21 cellular contexts compared by ENCODE assay signal in genomic region chr9:124475868-124476690, GRCh38. TPM values are rescaled to one million over a fixed set of nuclear protein-coding genes. Genes with fewer than 3 reads are reported as not detected.
"Had no signal": no experiment of that assay in that cellular context is flagged by ENCODE, and none has a peak within 500 bp of the region (broad histone marks: within the 10 kb centered on the region; RNA-seq: fewer than 3 reads in every experiment).

No MANE protein-coding gene starts in this region.

- DNase-seq: activated CD4-positive, alpha-beta T cell treated with anti-CD3 and anti-CD28 coated beads for 1 hour; activated CD4-positive, alpha-beta T cell treated with anti-CD3 and anti-CD28 coated beads, Interleukin-2, amount 50 U/mL, for 1 hour; activated gamma-delta T cell treated with Interleukin-2 at 50 U/mL for 16 hours; activated T-cell treated with anti-CD3 and anti-CD28 coated beads, Interleukin-2, amount 50 U/mL, for 1 hour; aorta; dermis blood vessel endothelial cell; effector memory CD4-positive, alpha-beta T cell; foreskin melanocyte; kidney; naive thymus-derived CD8-positive, alpha-beta T cell; stimulated activated CD4-positive, alpha-beta T cell treated with anti-CD3 and anti-CD28 coated beads, Interleukin-4, amount 100 ng/mL, for 24 hours; stimulated activated naive CD4-positive, alpha-beta T cell treated with Interleukin-2 at 50 U/mL for 16 hours had no signal

- H3K4me3 ChIP-seq: lung, pancreas, psoas muscle, right atrium auricular region, thoracic aorta, upper lobe of left lung had no signal

- H3K4me1 ChIP-seq: pancreas, psoas muscle had no signal

- ATAC-seq: activated naive CD4-positive, alpha-beta T cell treated with anti-CD3 and anti-CD28 coated beads, Interleukin-2, amount 50 U/mL, for 72 hours; naive thymus-derived CD8-positive, alpha-beta T cell; pancreas; psoas muscle had no signal

- H3K9me3 ChIP-seq: pancreas, psoas muscle, right atrium auricular region, thoracic aorta, upper lobe of left lung had no signal

- H3K36me3 ChIP-seq: pancreas, right atrium auricular region, thoracic aorta, upper lobe of left lung had no signal

- H3K27ac ChIP-seq: pancreas, psoas muscle, right atrium auricular region, thoracic aorta, upper lobe of left lung had no signal

- FAIRE-seq: kidney, pancreas, TTC549 had no signal

RNA-seq across cellular contexts. Expression of gene ADGRD2, which starts 25.8 kb away (rescaled TPM):
- total RNA-seq: activated naive CD4-positive, alpha-beta T cell treated with anti-CD3 and anti-CD28 coated beads, Interleukin-2, amount 50 U/mL, for 72 hours; aorta; dermis blood vessel endothelial cell; kidney; lung; naive thymus-derived CD8-positive, alpha-beta T cell; pancreas; psoas muscle; right atrium auricular region; thoracic aorta; upper lobe of left lung had no signal
- polyA plus RNA-seq: adipose tissue; aorta; lung; naive thymus-derived CD8-positive, alpha-beta T cell; psoas muscle had no signal

RNA-seq across cellular contexts. Expression of gene NR5A1, which starts 31.1 kb away (rescaled TPM):
- total RNA-seq: activated naive CD4-positive, alpha-beta T cell treated with anti-CD3 and anti-CD28 coated beads, Interleukin-2, amount 50 U/mL, for 72 hours; aorta; dermis blood vessel endothelial cell; kidney; naive thymus-derived CD8-positive, alpha-beta T cell; right atrium auricular region; thoracic aorta had no signal
- polyA plus RNA-seq: aorta; naive thymus-derived CD8-positive, alpha-beta T cell had no signal
